15 cellular contexts compared by ENCODE assay signal in genomic region chr18:354456-354855, GRCh38.
DNase-seq lines count a peak whose midpoint lies in the region; ATAC-seq and TF ChIP-seq lines count a peak whose summit lies in the region.
"Had no signal": no experiment of that assay in that cellular context is flagged by ENCODE, and none has a peak within 500 bp of the region (broad histone marks: within the 10 kb centered on the region; RNA-seq: fewer than 3 reads in every experiment).

No MANE protein-coding gene starts in this region.

- peak; percentile 50 for DNase-seq in GM03348 (ENCODE audit: low spot score)
- DNase-seq in hepatocyte (ENCODE audit: low spot score), result no peak
- DNase-seq in sigmoid colon, result no peak
- DNase-seq in activated T-helper 2 cell treated with anti-CD3 and anti-CD28 coated beads, Interferon-gamma antibody, Interleukin-2, Interleukin-4, amounts not matched to agents 10 μg/mL and 5 μg/mL and 100 μg/mL, durations not matched to agents 14 hours and 24 hours and 36 hours (ENCODE audit: low spot score), result no peak
- DNase-seq in NCI-H2081 (lab: John Stamatoyannopoulos, UW), result no peak
- DNase-seq in inferior parietal cortex (ENCODE audit: extremely low spot score), result no peak
- DNase-seq: NCI-H1436; NCI-H526; NK-92 treated with Interleukin-12 subunit alpha and Interleukin-12 subunit beta, amount 100 ng/mL, for 24 hours had no signal

- intact Hi-C loops in sigmoid colon (cut with DNase I), result no loop called here
- intact Hi-C loops in activated T-helper 2 cell treated with anti-CD3 and anti-CD28 coated beads, Interferon-gamma antibody, Interleukin-2, Interleukin-4, amounts not matched to agents 10 μg/mL and 5 μg/mL and 100 μg/mL, durations not matched to agents 14 hours and 24 hours and 36 hours (cut with micrococcal nuclease), result no loop called here

- peak overlapping the region; percentile 98; the same call in 1 of the 2 replicates for H3K27ac ChIP-seq in VCaP
- peak overlapping the region; percentile 78 for H3K27ac ChIP-seq in hepatocyte
- peak overlapping the region in 3 of 4 donors; percentile 40 to 75 (median 69) for H3K27ac ChIP-seq in sigmoid colon
- H3K27ac ChIP-seq: BLaER1 treated with 17β-estradiol and CSF1 and Interleukin-3, amounts not matched to agents 10 nM and 100 nM; HL-60; RWPE1 had no signal

- H3K9me3 ChIP-seq in hepatocyte (ENCODE audit: low read depth) (no peaks in the 10 kb centered on the region), sigmoid colon (no peaks in the 10 kb centered on the region)
- H3K9me3 ChIP-seq: HAP-1 had no signal

- no peaks in the 10 kb centered on the region for H3K4me1 Mint-ChIP-seq in activated T-helper 2 cell treated with anti-CD3 and anti-CD28 coated beads, Interferon-gamma antibody, Interleukin-2, Interleukin-4, amounts not matched to agents 10 μg/mL and 5 μg/mL and 100 μg/mL, durations not matched to agents 14 hours and 24 hours and 36 hours (ENCODE audit: low read depth)

- H2AFZ ChIP-seq in hepatocyte, result no peak overlapping the region

- TF ChIP-seq CTCF in VCaP (conservative IDR thresholded peaks at IDR 0.05) (no peak), hepatocyte (IDR thresholded peaks at IDR 0.05; ENCODE audit: poor library complexity) (no peak), sigmoid colon (IDR thresholded peaks at IDR 0.05) (no peak)

- 58% methylated on average over 3 of the region's 3 CpGs for WGBS in hepatocyte (ENCODE audit: low lambda C conversion rate, missing lambda C conversion rate)
- 69 to 70% methylated on average over 3 of the region's 3 CpGs for WGBS in sigmoid colon, 2 donors

- no peak for ATAC-seq in HG02642 (IDR thresholded peaks at IDR 0.05; ENCODE audit: poor library complexity, unreplicated experiment)

- no peaks in the 10 kb centered on the region for H3K79me2 ChIP-seq in hepatocyte

- no peaks in the 10 kb centered on the region for H3K36me3 Mint-ChIP-seq in activated T-helper 2 cell treated with anti-CD3 and anti-CD28 coated beads, Interferon-gamma antibody, Interleukin-2, Interleukin-4, amounts not matched to agents 10 μg/mL and 5 μg/mL and 100 μg/mL, durations not matched to agents 14 hours and 24 hours and 36 hours (ENCODE audit: low read depth)

- peaks cover 3% of the 10 kb centered on the region for H3K27me3 Mint-ChIP-seq in activated T-helper 2 cell treated with anti-CD3 and anti-CD28 coated beads, Interferon-gamma antibody, Interleukin-2, Interleukin-4, amounts not matched to agents 10 μg/mL and 5 μg/mL and 100 μg/mL, durations not matched to agents 14 hours and 24 hours and 36 hours (ENCODE audit: low read depth)

- peak overlapping the region; percentile 39 for H3K4me2 ChIP-seq in hepatocyte
- H3K4me2 ChIP-seq: BLaER1 treated with 17β-estradiol and CSF1 and Interleukin-3, amounts not matched to agents 10 nM and 100 nM had no signal

- no peaks in the 10 kb centered on the region for H3K9me2 ChIP-seq in hepatocyte (replicated peaks; ENCODE audit: insufficient read depth)

- no peak for TF ChIP-seq POLR2A in sigmoid colon (IDR thresholded peaks at IDR 0.05)

- no peaks in the 10 kb centered on the region for H3K9me3 Mint-ChIP-seq in activated T-helper 2 cell treated with anti-CD3 and anti-CD28 coated beads, Interferon-gamma antibody, Interleukin-2, Interleukin-4, amounts not matched to agents 10 μg/mL and 5 μg/mL and 100 μg/mL, durations not matched to agents 14 hours and 24 hours and 36 hours

- H3K4me3 Mint-ChIP-seq in activated T-helper 2 cell treated with anti-CD3 and anti-CD28 coated beads, Interferon-gamma antibody, Interleukin-2, Interleukin-4, amounts not matched to agents 10 μg/mL and 5 μg/mL and 100 μg/mL, durations not matched to agents 14 hours and 24 hours and 36 hours (ENCODE audit: low read depth), result no peak overlapping the region

- H3K27ac Mint-ChIP-seq in activated T-helper 2 cell treated with anti-CD3 and anti-CD28 coated beads, Interferon-gamma antibody, Interleukin-2, Interleukin-4, amounts not matched to agents 10 μg/mL and 5 μg/mL and 100 μg/mL, durations not matched to agents 14 hours and 24 hours and 36 hours, result no peak overlapping the region

- no peaks in the 10 kb centered on the region for H4K20me1 ChIP-seq in hepatocyte (ENCODE audit: insufficient read depth, poor library complexity, severe bottlenecking)
- H4K20me1 ChIP-seq: BLaER1 treated with 17β-estradiol and CSF1 and Interleukin-3, amounts not matched to agents 10 nM and 100 nM had no signal

- H3K4me1 ChIP-seq in hepatocyte (ENCODE audit: insufficient read depth) (peaks cover 22% of the 10 kb centered on the region), sigmoid colon (peaks cover 0 to 67% (median 57%) of the 10 kb centered on the region in 4 donors)
- H3K4me1 ChIP-seq: HAP-1 had no signal

- no peaks in the 10 kb centered on the region for H3K36me3 ChIP-seq in hepatocyte (replicated peaks; ENCODE audit: insufficient read depth, low read depth)
- H3K36me3 ChIP-seq in sigmoid colon, result no peaks in the 10 kb centered on the region
- H3K36me3 ChIP-seq: HAP-1 had no signal

- TF ChIP-seq EP300 in sigmoid colon (IDR thresholded peaks at IDR 0.05), result no peak

- H3K27me3 ChIP-seq in hepatocyte (no peaks in the 10 kb centered on the region), sigmoid colon (no peaks in the 10 kb centered on the region)
- H3K27me3 ChIP-seq: BLaER1 treated with 17β-estradiol and CSF1 and Interleukin-3, amounts not matched to agents 10 nM and 100 nM had no signal

- H3K4me3 ChIP-seq in hepatocyte (no peak overlapping the region), sigmoid colon (no peak overlapping the region)
- H3K4me3 ChIP-seq: BLaER1 treated with 17β-estradiol and CSF1 and Interleukin-3, amounts not matched to agents 10 nM and 100 nM; HAP-1 had no signal
